1 cellular context compared by ENCODE assay signal in genomic region chr20:46637861-46638366, GRCh38.
A peak's percentile ranks its signal among the peaks of the same experiment; 100 is the strongest.
TF ChIP-seq lines count a peak whose summit lies in the region.

No MANE protein-coding gene starts in this region.

TF ChIP-seq in HepG2, 621 proteins besides CTCF, POLR2A, EP300 and RAD21 (continued from another document):
- TF ChIP-seq ZNF281 (CRISPR knock-in tag; IDR thresholded peaks at IDR 0.05; ENCODE audit: borderline replicate concordance) = 0 out of 2 replicates have a peak, but pooled peaks have one; percentile 29
- TF ChIP-seq ZMAT3 (CRISPR knock-in tag; conservative IDR thresholded peaks at IDR 0.05) = 0 out of 2 replicates have a peak, but pooled peaks have one; percentile 24
- TF ChIP-seq ZNF296 (CRISPR knock-in tag; conservative IDR thresholded peaks at IDR 0.05) = no peak
- TF ChIP-seq REL (CRISPR knock-in tag; conservative IDR thresholded peaks at IDR 0.05) = no peak; the same call in 1 of the 2 replicates
- 0 out of 2 replicates have a peak, but pooled peaks have one; percentile 72 for TF ChIP-seq ZNF232 (CRISPR knock-in tag; IDR thresholded peaks at IDR 0.05; ENCODE audit: borderline replicate concordance)
- TF ChIP-seq TSC22D2 (CRISPR knock-in tag; IDR thresholded peaks at IDR 0.05; ENCODE audit: borderline replicate concordance) = no peak; the same call in 1 of the 2 replicates
- peak; percentile 27; the same call in 1 of the 2 replicates for TF ChIP-seq ZNF572 (CRISPR knock-in tag; IDR thresholded peaks at IDR 0.05)
- no peak for TF ChIP-seq ZFP36L2 (CRISPR knock-in tag; IDR thresholded peaks at IDR 0.05)
- no peak for TF ChIP-seq REXO4 (CRISPR knock-in tag; IDR thresholded peaks at IDR 0.05; ENCODE audit: borderline replicate concordance)
- TF ChIP-seq CENPT (CRISPR knock-in tag; IDR thresholded peaks at IDR 0.05; ENCODE audit: low read depth) = no peak
- TF ChIP-seq ZNF619 (CRISPR knock-in tag; IDR thresholded peaks at IDR 0.05) = no peak
- TF ChIP-seq ZNF317 (CRISPR knock-in tag; IDR thresholded peaks at IDR 0.05) = 0 out of 2 replicates have a peak, but pooled peaks have one; percentile 31
- 0 out of 2 replicates have a peak, but pooled peaks have one; percentile 42 for TF ChIP-seq ZNF20 (CRISPR knock-in tag; IDR thresholded peaks at IDR 0.05)
- 0 out of 2 replicates have a peak, but pooled peaks have one; percentile 17 for TF ChIP-seq ZNF547 (CRISPR knock-in tag; IDR thresholded peaks at IDR 0.05)
- 0 out of 2 replicates have a peak, but pooled peaks have one; percentile 31 for TF ChIP-seq ZNF839 (CRISPR knock-in tag; IDR thresholded peaks at IDR 0.05; ENCODE audit: borderline replicate concordance)
- TF ChIP-seq NPAS2 (CRISPR knock-in tag; IDR thresholded peaks at IDR 0.05; ENCODE audit: borderline replicate concordance) = no peak
- TF ChIP-seq ZNF468 (CRISPR knock-in tag; IDR thresholded peaks at IDR 0.05) = 0 out of 2 replicates have a peak, but pooled peaks have one; percentile 88
- TF ChIP-seq GFI1 (CRISPR knock-in tag; IDR thresholded peaks at IDR 0.05; ENCODE audit: borderline replicate concordance) = no peak
- peak; percentile 92; the same call in 1 of the 2 replicates for TF ChIP-seq DZIP1 (CRISPR knock-in tag; IDR thresholded peaks at IDR 0.05)
- TF ChIP-seq ARNTL (CRISPR knock-in tag; IDR thresholded peaks at IDR 0.05) = peak; percentile 15; the same call in 1 of the 2 replicates
- no peak for TF ChIP-seq JDP2 (CRISPR knock-in tag; IDR thresholded peaks at IDR 0.05; ENCODE audit: borderline replicate concordance)
- no peak for TF ChIP-seq KMT2B (CRISPR knock-in tag; IDR thresholded peaks at IDR 0.05)
- TF ChIP-seq FIP1L1 (IDR thresholded peaks at IDR 0.05; ENCODE audit: borderline replicate concordance, insufficient read depth, low read depth, low read length) = no peak; the same call in 1 of the 2 replicates
- TF ChIP-seq HNF4G (IDR thresholded peaks at IDR 0.05; ENCODE audit: borderline replicate concordance, low read depth, low read length) = no peak
- TF ChIP-seq HNF4G (CRISPR knock-in tag; IDR thresholded peaks at IDR 0.05; ENCODE audit: borderline replicate concordance, low read depth) = 0 out of 2 replicates have a peak, but pooled peaks have one; percentile 25
- TF ChIP-seq KDM4B (CRISPR knock-in tag; IDR thresholded peaks at IDR 0.05) = no peak
- no peak for TF ChIP-seq SRSF1 (optimal IDR thresholded peaks at IDR 0.05; ENCODE audit: low read depth, low read length)
